In the genomic region with DNA sequence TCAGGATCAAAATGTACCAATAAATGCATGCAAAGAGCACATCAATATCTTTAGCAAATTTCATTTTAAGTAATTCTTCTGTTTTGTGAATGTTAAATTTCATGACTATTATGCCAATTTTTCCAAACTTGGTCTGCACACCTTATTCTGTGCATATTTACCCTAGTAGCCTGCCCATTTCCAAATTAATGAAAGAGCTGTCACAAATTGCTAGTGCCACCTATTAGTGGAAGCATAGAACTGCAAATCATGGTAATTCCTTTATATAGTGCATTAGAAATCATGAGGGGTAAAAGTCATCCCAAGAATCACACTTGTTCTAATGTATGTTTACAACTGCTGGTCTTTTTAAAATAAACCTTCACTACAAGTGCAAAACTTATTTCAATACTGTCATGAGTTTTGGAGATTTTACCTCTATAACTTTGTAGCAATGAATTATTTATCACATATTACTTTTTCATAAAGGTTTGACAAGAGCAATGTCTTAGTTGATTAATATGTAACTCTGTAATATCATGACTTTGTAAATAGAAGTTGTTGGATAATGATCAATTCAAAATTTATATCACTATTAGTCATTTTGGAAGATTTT, we compare ENCODE assay signal across 1 cellular context.
TF ChIP-seq lines count a peak whose summit lies in the region.

No MANE protein-coding gene starts in this region.

TF ChIP-seq in GM23338, 12 proteins besides CTCF, POLR2A, EP300 and RAD21:
- TF ChIP-seq ZNF462 (CRISPR knock-in tag; IDR thresholded peaks at IDR 0.05), result no peak
- no peak for TF ChIP-seq CREB1 (CRISPR knock-in tag; IDR thresholded peaks at IDR 0.05; ENCODE audit: low read depth)
- TF ChIP-seq ETS1 (IDR thresholded peaks at IDR 0.05), result no peak
- TF ChIP-seq POLR2AphosphoS5 (IDR thresholded peaks at IDR 0.05; ENCODE audit: low read depth), result no peak
- TF ChIP-seq ZNF331 (CRISPR knock-in tag; IDR thresholded peaks at IDR 0.05; ENCODE audit: low read depth), result no peak
- no peak for TF ChIP-seq JUNB (IDR thresholded peaks at IDR 0.05; ENCODE audit: unreplicated experiment)
- no peak for TF ChIP-seq EZH2phosphoT487 (IDR thresholded peaks at IDR 0.05; ENCODE audit: unreplicated experiment)
- no peak for TF ChIP-seq STAT1 (IDR thresholded peaks at IDR 0.05; ENCODE audit: unreplicated experiment)
- TF ChIP-seq, protein P1, sequence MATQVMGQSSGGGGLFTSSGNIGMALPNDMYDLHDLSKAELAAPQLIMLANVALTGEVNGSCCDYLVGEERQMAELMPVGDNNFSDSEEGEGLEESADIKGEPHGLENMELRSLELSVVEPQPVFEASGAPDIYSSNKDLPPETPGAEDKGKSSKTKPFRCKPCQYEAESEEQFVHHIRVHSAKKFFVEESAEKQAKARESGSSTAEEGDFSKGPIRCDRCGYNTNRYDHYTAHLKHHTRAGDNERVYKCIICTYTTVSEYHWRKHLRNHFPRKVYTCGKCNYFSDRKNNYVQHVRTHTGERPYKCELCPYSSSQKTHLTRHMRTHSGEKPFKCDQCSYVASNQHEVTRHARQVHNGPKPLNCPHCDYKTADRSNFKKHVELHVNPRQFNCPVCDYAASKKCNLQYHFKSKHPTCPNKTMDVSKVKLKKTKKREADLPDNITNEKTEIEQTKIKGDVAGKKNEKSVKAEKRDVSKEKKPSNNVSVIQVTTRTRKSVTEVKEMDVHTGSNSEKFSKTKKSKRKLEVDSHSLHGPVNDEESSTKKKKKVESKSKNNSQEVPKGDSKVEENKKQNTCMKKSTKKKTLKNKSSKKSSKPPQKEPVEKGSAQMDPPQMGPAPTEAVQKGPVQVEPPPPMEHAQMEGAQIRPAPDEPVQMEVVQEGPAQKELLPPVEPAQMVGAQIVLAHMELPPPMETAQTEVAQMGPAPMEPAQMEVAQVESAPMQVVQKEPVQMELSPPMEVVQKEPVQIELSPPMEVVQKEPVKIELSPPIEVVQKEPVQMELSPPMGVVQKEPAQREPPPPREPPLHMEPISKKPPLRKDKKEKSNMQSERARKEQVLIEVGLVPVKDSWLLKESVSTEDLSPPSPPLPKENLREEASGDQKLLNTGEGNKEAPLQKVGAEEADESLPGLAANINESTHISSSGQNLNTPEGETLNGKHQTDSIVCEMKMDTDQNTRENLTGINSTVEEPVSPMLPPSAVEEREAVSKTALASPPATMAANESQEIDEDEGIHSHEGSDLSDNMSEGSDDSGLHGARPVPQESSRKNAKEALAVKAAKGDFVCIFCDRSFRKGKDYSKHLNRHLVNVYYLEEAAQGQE (IDR thresholded peaks at IDR 0.05; ENCODE audit: unreplicated experiment), result no peak
- TF ChIP-seq NANOG (IDR thresholded peaks at IDR 0.05; ENCODE audit: borderline replicate concordance), result no peak
- TF ChIP-seq EZH2 (IDR thresholded peaks at IDR 0.05; ENCODE audit: low read depth, unreplicated experiment), result no peak
- no peak for TF ChIP-seq ZNF114 (CRISPR knock-in tag; IDR thresholded peaks at IDR 0.05)
TF ChIP-seq in GM23338: peak in this region for 0.
